ENCODE assay signal across 8 cellular contexts in the genomic region with DNA sequence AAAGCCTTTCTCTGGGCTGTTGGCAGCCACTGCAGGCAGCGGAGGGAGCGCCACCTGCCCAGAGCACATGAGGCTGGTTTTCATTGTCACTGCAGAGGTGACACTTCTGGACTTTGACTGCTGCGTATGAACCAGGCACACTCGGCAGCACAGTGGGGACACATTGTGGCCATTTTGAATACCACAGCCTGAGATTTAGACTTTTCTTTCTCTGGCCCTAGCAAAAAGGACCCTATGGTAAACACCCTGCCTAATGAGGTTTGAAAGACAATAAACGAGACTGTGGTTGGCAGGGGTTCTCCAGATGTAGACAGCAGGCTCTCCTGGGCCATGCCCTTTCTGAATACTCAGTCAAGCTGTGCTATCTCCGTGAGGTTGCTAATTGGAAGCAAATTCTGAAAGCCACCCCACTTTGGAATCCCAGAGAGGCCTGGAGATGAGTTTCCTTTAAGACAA. TPM values are rescaled to one million over a fixed set of nuclear protein-coding genes. Genes with fewer than 3 reads are reported as not detected.
DNase-seq lines count a peak whose midpoint lies in the region; ATAC-seq, FAIRE-seq and TF ChIP-seq lines count a peak whose summit lies in the region.

No MANE protein-coding gene starts in this region.

- peak; percentile 77 for FAIRE-seq in A204.1 (lab: Jason Lieb, UNC)

- H3K4me3 ChIP-seq in GM12865 (ENCODE audit: low read depth, low read length) (no peak overlapping the region), parathyroid adenoma (ENCODE audit: low read depth, low read length) (no peak overlapping the region)

- H3K27me3 Mint-ChIP-seq in activated CD8-positive, alpha-beta T cell treated with anti-CD3 and anti-CD28 coated beads, Interleukin-2, amount 10 ng/mL, durations not matched to agents 7 days and 5 days (ENCODE audit: low read depth): peaks cover 15% of the 10 kb centered on the region

- no peak overlapping the region for H3K27ac Mint-ChIP-seq in activated CD8-positive, alpha-beta T cell treated with anti-CD3 and anti-CD28 coated beads, Interleukin-2, amount 10 ng/mL, durations not matched to agents 7 days and 5 days

- no peaks in the 10 kb centered on the region for H3K4me1 ChIP-seq in parathyroid adenoma

- ATAC-seq in HG02973 (IDR thresholded peaks at IDR 0.05; ENCODE audit: unreplicated experiment) (peak; percentile 72), GM21576 (IDR thresholded peaks at IDR 0.05; ENCODE audit: unreplicated experiment) (no peak)
- ATAC-seq in activated CD8-positive, alpha-beta T cell treated with anti-CD3 and anti-CD28 coated beads, Interleukin-2, amount 10 ng/mL, durations not matched to agents 7 days and 5 days: peak; percentile 70

- no peaks in the 10 kb centered on the region for H3K27me3 ChIP-seq in parathyroid adenoma (ENCODE audit: control insufficient read depth, insufficient read depth, low read length)

- TF ChIP-seq CTCF in GM12865 (IDR thresholded peaks at IDR 0.05; ENCODE audit: insufficient read depth, low read depth, low read length, missing control alignments) (peak; percentile 67), parathyroid adenoma (IDR thresholded peaks at IDR 0.05) (peak; percentile 58)

- CTCF ChIA-PET in activated CD8-positive, alpha-beta T cell treated with anti-CD3 and anti-CD28 coated beads, Interleukin-2, amount 10 ng/mL, durations not matched to agents 7 days and 5 days (lab: Charles Lee): interaction anchor here (0.8 to 12.5 kb wide), 5 partner anchors 10 to 428 kb away, joined by 3 to 260 read pairs (median 4); no protein-coding TSS in a partner anchor

- no peak overlapping the region for H3K4me2 ChIP-seq in parathyroid adenoma (ENCODE audit: low read length)

- peaks cover 7% of the 10 kb centered on the region for H3K9me3 Mint-ChIP-seq in activated CD8-positive, alpha-beta T cell treated with anti-CD3 and anti-CD28 coated beads, Interleukin-2, amount 10 ng/mL, durations not matched to agents 7 days and 5 days (ENCODE audit: insufficient read depth)

- no peaks in the 10 kb centered on the region for H3K79me2 ChIP-seq in parathyroid adenoma

- H3K4me1 Mint-ChIP-seq in activated CD8-positive, alpha-beta T cell treated with anti-CD3 and anti-CD28 coated beads, Interleukin-2, amount 10 ng/mL, durations not matched to agents 7 days and 5 days (ENCODE audit: low read depth): peaks cover 11% of the 10 kb centered on the region

- no peak overlapping the region for H3K9ac ChIP-seq in parathyroid adenoma

- DNase-seq in GM12865 (ENCODE audit: low read depth) (peak; percentile 85), NCI-H345 (lab: John Stamatoyannopoulos, UW) (peak; percentile 81), glomerular visceral epithelial cell (ENCODE audit: extremely low spot score) (peak; percentile 46)
- peak; percentile 51 for DNase-seq in activated CD8-positive, alpha-beta T cell treated with anti-CD3 and anti-CD28 coated beads, Interleukin-2, amount 10 ng/mL, durations not matched to agents 7 days and 5 days

- H3K4me3 Mint-ChIP-seq in activated CD8-positive, alpha-beta T cell treated with anti-CD3 and anti-CD28 coated beads, Interleukin-2, amount 10 ng/mL, durations not matched to agents 7 days and 5 days: no peak overlapping the region

- H3K27ac ChIP-seq in parathyroid adenoma: no peak overlapping the region

- no peaks in the 10 kb centered on the region for H3K9me3 ChIP-seq in parathyroid adenoma (ENCODE audit: control insufficient read depth, low read length)

- H3K36me3 Mint-ChIP-seq in activated CD8-positive, alpha-beta T cell treated with anti-CD3 and anti-CD28 coated beads, Interleukin-2, amount 10 ng/mL, durations not matched to agents 7 days and 5 days (ENCODE audit: low read depth): peaks cover 5% of the 10 kb centered on the region

- no peaks in the 10 kb centered on the region for H3K36me3 ChIP-seq in parathyroid adenoma (ENCODE audit: control insufficient read depth, insufficient read depth, low read length)

- H2AFZ ChIP-seq in parathyroid adenoma: no peak overlapping the region

- POLR2A ChIA-PET in activated CD8-positive, alpha-beta T cell treated with anti-CD3 and anti-CD28 coated beads, Interleukin-2, amount 10 ng/mL, durations not matched to agents 7 days and 5 days (lab: Charles Lee): no interaction called here

RNA-seq across cellular contexts. Expression of a gene that starts 12.0 kb away (rescaled TPM):
- not detected for total RNA-seq in activated CD8-positive, alpha-beta T cell treated with anti-CD3 and anti-CD28 coated beads, Interleukin-2, amount 10 ng/mL, durations not matched to agents 7 days and 5 days

RNA-seq across cellular contexts. Expression of a gene that starts 23.5 kb away (rescaled TPM):
- 1 to 10 TPM; 2.5 to 2.7 TPM for total RNA-seq in activated CD8-positive, alpha-beta T cell treated with anti-CD3 and anti-CD28 coated beads, Interleukin-2, amount 10 ng/mL, durations not matched to agents 7 days and 5 days
